Comparison of ENCODE assay signal across 22 cellular contexts in genomic region chr1:181413195-181413815, GRCh38.
"Had no signal": no experiment of that assay in that cellular context is flagged by ENCODE, and none has a peak within 500 bp of the region (broad histone marks: within the 10 kb centered on the region; RNA-seq: fewer than 3 reads in every experiment).

No MANE protein-coding gene starts in this region.

- ATAC-seq: HepG2 had no signal

- H3K4me1 ChIP-seq: SJSA1 had no signal

- H3K9me3 ChIP-seq: SJSA1 had no signal

- H3K4me2 ChIP-seq: KMS-11 had no signal

- H3K36me3 ChIP-seq: SJSA1 had no signal

- DNase-seq: IMR-90, Kasumi-1, MM.1S, NCI-H1092 treated with DMSO at 0.1 percent for 48 hours, NCI-H1436, NCI-H187, NCI-H2029, NCI-H2081 treated with DMSO at 0.1 percent for 48 hours, NCI-H2171, NCI-H226, NCI-H446, NCI-H510A, NCI-H524 treated with DMSO at 0.1 percent for 48 hours, NCI-H69, NCI-H774, Right ventricle myocardium superior, RPMI8226, SIG-M5 had no signal

- H3K27ac ChIP-seq: KMS-11, SJSA1, SK-N-MC had no signal

- H3K27me3 ChIP-seq: SJSA1 had no signal

- H3K4me3 ChIP-seq: SJSA1, SK-N-MC had no signal
